Comparison of ENCODE assay signal across 9 cellular contexts in genomic region chr19:8343483-8343844, GRCh38. TPM values are rescaled to one million over a fixed set of nuclear protein-coding genes. Genes with fewer than 3 reads are reported as not detected.
DNase-seq lines count a peak whose midpoint lies in the region; ATAC-seq and TF ChIP-seq lines count a peak whose summit lies in the region.
"Had no signal": no experiment of that assay in that cellular context is flagged by ENCODE, and none has a peak within 500 bp of the region (broad histone marks: within the 10 kb centered on the region; RNA-seq: fewer than 3 reads in every experiment).

No MANE protein-coding gene starts in this region.

- H3K27ac Mint-ChIP-seq in naive B cell = peak overlapping the region in 2 of 6 donors; percentile 54 to 56

- in situ Hi-C loops in astrocyte of the spinal cord (cut with HindIII; ENCODE audit: low sequenced_read_pairs) = no loop called here

- peak overlapping the region in 7 of 8 donors; percentile 70 to 85 (median 76) for H3K4me3 Mint-ChIP-seq in naive B cell

- H3K36me3 Mint-ChIP-seq in naive B cell = no peaks in the 10 kb centered on the region

- H3K4me1 ChIP-seq in left ventricle myocardium inferior = peaks cover 56% of the 10 kb centered on the region
- H3K4me1 ChIP-seq in vagina = peaks cover 19% of the 10 kb centered on the region

- no peak for TF ChIP-seq POLR2A in vagina (IDR thresholded peaks at IDR 0.05)

- H3K4me1 Mint-ChIP-seq in naive B cell = peaks cover 0 to 14% (median 4%) of the 10 kb centered on the region in 3 donors

- H3K9me3 ChIP-seq in left ventricle myocardium inferior (replicated peaks) = no peaks in the 10 kb centered on the region
- no peaks in the 10 kb centered on the region for H3K9me3 ChIP-seq in vagina
- H3K9me3 ChIP-seq: body of pancreas had no signal

- no peaks in the 10 kb centered on the region for H3K27me3 ChIP-seq in left ventricle myocardium inferior (ENCODE audit: low read depth)
- peaks cover 6% of the 10 kb centered on the region for H3K27me3 ChIP-seq in vagina
- H3K27me3 ChIP-seq: body of pancreas had no signal

- peak overlapping the region; percentile 96 for H3K27ac ChIP-seq in left ventricle myocardium inferior (replicated peaks)
- H3K27ac ChIP-seq in vagina = no peak overlapping the region

- H3K9me3 Mint-ChIP-seq in naive B cell = peaks cover 0 to 3% (median 0%) of the 10 kb centered on the region in 7 donors

- H3K27me3 Mint-ChIP-seq in naive B cell = peaks cover 21 to 48% (median 22%) of the 10 kb centered on the region in 3 donors

- no peak for TF ChIP-seq CTCF in left ventricle myocardium inferior (IDR thresholded peaks at IDR 0.05; ENCODE audit: borderline replicate concordance)
- TF ChIP-seq CTCF in astrocyte of the spinal cord (IDR thresholded peaks at IDR 0.05; ENCODE audit: low read depth, low read length) = no peak
- TF ChIP-seq CTCF in vagina (IDR thresholded peaks at IDR 0.05) = no peak

- ATAC-seq in left cardiac atrium (no peak), naive B cell (ENCODE audit: low read depth in 2 of 2) (no peak), GM19455 (IDR thresholded peaks at IDR 0.05; ENCODE audit: unreplicated experiment) (no peak)

- H3K4me3 ChIP-seq in left ventricle myocardium inferior = peak overlapping the region; percentile 77
- H3K4me3 ChIP-seq in astrocyte of the spinal cord (ENCODE audit: low read depth, low read length) = peak overlapping the region; percentile 40
- H3K4me3 ChIP-seq in vagina = peak overlapping the region; percentile 53 to 60

- intact Hi-C loops in left ventricle myocardium inferior (cut with micrococcal nuclease) = no loop called here
- intact Hi-C loops in left cardiac atrium (cut with DNase I) = no loop called here
- intact Hi-C loops in vagina (cut with DNase I) = no loop called here

- DNase-seq in left ventricle myocardium inferior (no peak), left cardiac atrium (no peak), astrocyte of the spinal cord (ENCODE audit: low read depth, low spot score) (no peak), naive B cell (no peak), vagina (ENCODE audit: extremely low spot score in 2 of 2) (no peak), NCI-H187 (lab: John Stamatoyannopoulos, UW) (no peak), SW480 (ENCODE audit: low spot score) (no peak)

- no peaks in the 10 kb centered on the region for H3K36me3 ChIP-seq in left ventricle myocardium inferior
- no peaks in the 10 kb centered on the region for H3K36me3 ChIP-seq in vagina

RNA-seq across cellular contexts. Expression of gene KANK3, which starts 0.4 kb away (rescaled TPM):
- total RNA-seq in left ventricle myocardium inferior (19.9 TPM), left cardiac atrium (10 to 100 TPM; 19.3 to 19.6 TPM), vagina (20.9 TPM)
- under 1 TPM in 2 of 6 donors, not detected in 4; 0.09 to 0.23 TPM for polyA plus RNA-seq in naive B cell (ENCODE audit: low read depth in 6 of 6)

RNA-seq across cellular contexts. Expression of gene ANGPTL4, which starts 20.5 kb away (rescaled TPM):
- 8.4 TPM for total RNA-seq in left ventricle myocardium inferior
- 10 to 100 TPM; 16.3 to 81.6 TPM for total RNA-seq in left cardiac atrium
- polyA plus RNA-seq in naive B cell (ENCODE audit: low read depth in 6 of 6) = not detected
- 92.8 TPM for total RNA-seq in vagina

RNA-seq across cellular contexts. Expression of gene RPS28, which starts 22.2 kb away (rescaled TPM):
- total RNA-seq in left ventricle myocardium inferior = 967 TPM
- total RNA-seq in left cardiac atrium = 1,000 to 10,000 TPM; 1,064 to 1,153 TPM
- 1,000 to 10,000 TPM; 1,256 to 2,811 (median 2,461) TPM for polyA plus RNA-seq in naive B cell (ENCODE audit: low read depth in 6 of 6)
- 516 TPM for total RNA-seq in vagina

RNA-seq across cellular contexts. Expression of gene NDUFA7, which starts 22.3 kb away (rescaled TPM):
- 134 TPM for total RNA-seq in left ventricle myocardium inferior
- 10 to 100 TPM; 65.3 to 83.8 TPM for total RNA-seq in left cardiac atrium
- polyA plus RNA-seq in naive B cell (ENCODE audit: low read depth in 6 of 6) = 100 to 1,000 TPM; 117 to 143 (median 128) TPM
- 24.6 TPM for total RNA-seq in vagina

RNA-seq across cellular contexts. Expression of gene CD320, which starts 35.3 kb away (rescaled TPM):
- total RNA-seq in left ventricle myocardium inferior (31.8 TPM), left cardiac atrium (10 to 100 TPM; 33.6 to 40.8 TPM), vagina (27.3 TPM)
- polyA plus RNA-seq in naive B cell (ENCODE audit: low read depth in 6 of 6) = 10 to 100 TPM; 16.0 to 32.4 (median 24.3) TPM
